In the genomic region with DNA sequence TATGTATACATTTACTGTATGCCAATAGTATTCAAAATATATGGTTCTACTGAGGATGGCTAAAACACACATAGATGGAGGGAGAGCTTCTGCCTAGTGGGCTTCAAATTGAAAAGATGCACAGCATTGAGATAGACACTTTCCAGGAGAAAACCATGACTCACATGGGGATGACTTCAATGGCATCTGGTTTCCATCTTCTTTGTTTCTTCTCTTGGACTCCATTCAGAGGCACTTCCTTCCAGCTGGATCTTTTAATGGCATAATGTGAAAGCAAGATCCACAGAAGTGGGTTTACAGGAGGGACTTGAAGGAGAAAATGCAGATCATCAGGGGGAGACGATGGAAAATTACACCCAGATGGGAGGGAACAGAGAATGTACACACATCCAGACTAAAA, we compare ENCODE assay signal across 18 cellular contexts.
DNase-seq lines count a peak whose midpoint lies in the region; ATAC-seq and TF ChIP-seq lines count a peak whose summit lies in the region.
"Had no signal": no experiment of that assay in that cellular context is flagged by ENCODE, and none has a peak within 500 bp of the region (broad histone marks: within the 10 kb centered on the region; RNA-seq: fewer than 3 reads in every experiment).

No MANE protein-coding gene starts in this region.

- H4K8ac ChIP-seq in mesenchymal stem cell (ENCODE audit: low read length) = no peak overlapping the region

- H2AFZ ChIP-seq in mesenchymal stem cell (ENCODE audit: low read depth, low read length) (no peak overlapping the region), mammary epithelial cell (ENCODE audit: low read depth, low read length) (no peak overlapping the region)

- in situ Hi-C loops in mammary epithelial cell (cut with MboI; ENCODE audit: low sequenced_read_pairs in 2 of 2) = no loop called here

- intact Hi-C loops in mammary epithelial cell (cut with micrococcal nuclease) = no loop called here

- H4K91ac ChIP-seq in mesenchymal stem cell (ENCODE audit: low read length) = no peak overlapping the region

- H3K4me1 ChIP-seq in mesenchymal stem cell (ENCODE audit: control insufficient read depth, insufficient read depth, low read depth, low read length) = peaks cover 2% of the 10 kb centered on the region
- peaks cover 12% of the 10 kb centered on the region for H3K4me1 ChIP-seq in mammary epithelial cell (ENCODE audit: insufficient read depth, low read length)
- H3K4me1 ChIP-seq: HAP-1 had no signal

- H2AK5ac ChIP-seq in mesenchymal stem cell (ENCODE audit: low read length, severe bottlenecking) = no peak overlapping the region

- H3K9me3 ChIP-seq in mesenchymal stem cell (ENCODE audit: control insufficient read depth, low read length) (no peaks in the 10 kb centered on the region), mammary epithelial cell (replicated peaks; ENCODE audit: insufficient read depth, low read length) (no peaks in the 10 kb centered on the region)
- H3K9me3 ChIP-seq: esophagus muscularis mucosa, HAP-1, Peyer's patch had no signal

- ATAC-seq in HG02623 (IDR thresholded peaks at IDR 0.05; ENCODE audit: unreplicated experiment) (no peak), HG02763 (IDR thresholded peaks at IDR 0.05; ENCODE audit: unreplicated experiment) (no peak)
- ATAC-seq: activated CD4-positive, CD25-positive, alpha-beta regulatory T cell treated with anti-CD3 and anti-CD28 coated beads, Interleukin-2, amount 50 U/mL, for 24 hours had no signal

- H2BK12ac ChIP-seq in mesenchymal stem cell (ENCODE audit: low read length in 2 of 2) = no peak overlapping the region

- no peak overlapping the region for H3K14ac ChIP-seq in mesenchymal stem cell (ENCODE audit: low read length in 2 of 2)

- H3K4me2 ChIP-seq in mesenchymal stem cell (ENCODE audit: low read length, poor library complexity, severe bottlenecking) (no peak overlapping the region), mammary epithelial cell (ENCODE audit: insufficient read depth, low read depth, low read length) (no peak overlapping the region)

- H2BK5ac ChIP-seq in mesenchymal stem cell (ENCODE audit: low read depth, low read length, poor library complexity, severe bottlenecking) = no peak overlapping the region

- no peak for TF ChIP-seq CTCF in mammary epithelial cell (conservative IDR thresholded peaks at IDR 0.05 in 1 of 2, IDR thresholded peaks at IDR 0.05 in 1 of 2; ENCODE audit: extremely low read depth in 1 of 2, insufficient read depth in 1 of 2, low read depth in 1 of 2, low read length in 2 of 2)

- no peak overlapping the region for H3K23ac ChIP-seq in mesenchymal stem cell (ENCODE audit: low read length in 2 of 2)

- H3K79me2 ChIP-seq in mammary epithelial cell (ENCODE audit: insufficient read depth, low read length) = no peaks in the 10 kb centered on the region

- no peaks in the 10 kb centered on the region for H4K20me1 ChIP-seq in mammary epithelial cell (ENCODE audit: insufficient read depth, low read length)

- no CpG with 5 or more reads among the region's 1 CpG for WGBS in mesenchymal stem cell
- WGBS in mammary epithelial cell (ENCODE audit: low coverage, missing lambda C conversion rate) = 100% methylated on average over 1 of the region's 1 CpG

- peak overlapping the region; percentile 36 for H3K9ac ChIP-seq in mesenchymal stem cell (ENCODE audit: low read length)
- H3K9ac ChIP-seq in mammary epithelial cell (ENCODE audit: insufficient read depth, low read length) = no peak overlapping the region

- H3K36me3 ChIP-seq in mesenchymal stem cell (ENCODE audit: control insufficient read depth in 1 of 2, insufficient read depth in 2 of 2, low read depth in 1 of 2, low read length in 2 of 2) = no peaks in the 10 kb centered on the region
- no peaks in the 10 kb centered on the region for H3K36me3 ChIP-seq in mammary epithelial cell (ENCODE audit: insufficient read depth, low read length)
- H3K36me3 ChIP-seq: esophagus muscularis mucosa, HAP-1, Peyer's patch had no signal

- dilution Hi-C loops in mammary epithelial cell (cut with HindIII; ENCODE audit: low sequenced_read_pairs) = no loop called here

- no TSS peak for BruUV-seq in mammary epithelial cell (replicated peaks; lab: Mats Ljungman, UMichigan)

- H2BK15ac ChIP-seq in mesenchymal stem cell (ENCODE audit: low read depth, poor library complexity, severe bottlenecking) = no peak overlapping the region

- no peak overlapping the region for H2BK120ac ChIP-seq in mesenchymal stem cell (ENCODE audit: low read depth, low read length)

- H3K27me3 ChIP-seq in mesenchymal stem cell (ENCODE audit: control insufficient read depth in 1 of 2, insufficient read depth in 1 of 2, low read length in 2 of 2) (no peaks in the 10 kb centered on the region), mammary epithelial cell (ENCODE audit: insufficient read depth, low read length) (no peaks in the 10 kb centered on the region)
- H3K27me3 ChIP-seq: esophagus muscularis mucosa, Peyer's patch had no signal

- H3K4ac ChIP-seq in mesenchymal stem cell (ENCODE audit: low read depth in 1 of 2, low read length in 2 of 2) = no peak overlapping the region

- no peak overlapping the region for H3K27ac ChIP-seq in mesenchymal stem cell (ENCODE audit: low read length, poor library complexity, severe bottlenecking)
- H3K27ac ChIP-seq in mammary epithelial cell (ENCODE audit: insufficient read depth, low read depth, low read length) = no peak overlapping the region
- H3K27ac ChIP-seq: esophagus muscularis mucosa, Peyer's patch had no signal

- DNase-seq in AG08396 (ENCODE audit: low spot score) (peak; percentile 48), HS-5 (ENCODE audit: low read depth) (peak; percentile 53), dedifferentiated amniotic fluid mesenchymal stem cell (ENCODE audit: extremely low spot score) (peak; percentile 63), mesenchymal stem cell (peak; percentile 90), mammary epithelial cell (no peak), GM19238 (ENCODE audit: insufficient read length, low spot score) (no peak)
- DNase-seq: activated CD8-positive, alpha-beta memory T cell treated with anti-CD3 and anti-CD28 coated beads, Interleukin-2, amount 50 U/mL, for 48 hours; AML-193; cortex of kidney; mesendoderm; NCI-H1930; NCI-H524 treated with DMSO at 0.1 percent for 48 hours; Peyer's patch had no signal

- CTCF ChIA-PET in mammary epithelial cell (lab: Charles Lee; ENCODE audit: low non-redundant PET) = no interaction called here

- H3K18ac ChIP-seq in mesenchymal stem cell (ENCODE audit: low read depth in 1 of 2, low read length in 2 of 2) = no peak overlapping the region

- H3K79me1 ChIP-seq in mesenchymal stem cell (replicated peaks; ENCODE audit: low read length, poor library complexity, severe bottlenecking) = no peaks in the 10 kb centered on the region

- H3K4me3 ChIP-seq in mesenchymal stem cell (ENCODE audit: insufficient read depth in 1 of 2, low read depth in 1 of 2, low read length in 2 of 2) (peak overlapping the region in 1 of 2 experiments; percentile 21), mammary epithelial cell (replicated peaks in 1 of 3; ENCODE audit: insufficient read depth in 1 of 3, low read depth in 2 of 3, low read length in 3 of 3) (no peak overlapping the region)
- H3K4me3 ChIP-seq: esophagus muscularis mucosa, HAP-1, Peyer's patch had no signal

Comparison
In these comparisons a context has a peak if more than half of its experiments do, and no peak if none do; other contexts are left out.
1. DNase-seq: peak in AG08396 (single experiment), HS-5 (single experiment), dedifferentiated amniotic fluid mesenchymal stem cell (single experiment) and mesenchymal stem cell (single experiment); none in mammary epithelial cell (single experiment) and GM19238 (single experiment).